ENCODE assay signal across 16 cellular contexts in the genomic region with DNA sequence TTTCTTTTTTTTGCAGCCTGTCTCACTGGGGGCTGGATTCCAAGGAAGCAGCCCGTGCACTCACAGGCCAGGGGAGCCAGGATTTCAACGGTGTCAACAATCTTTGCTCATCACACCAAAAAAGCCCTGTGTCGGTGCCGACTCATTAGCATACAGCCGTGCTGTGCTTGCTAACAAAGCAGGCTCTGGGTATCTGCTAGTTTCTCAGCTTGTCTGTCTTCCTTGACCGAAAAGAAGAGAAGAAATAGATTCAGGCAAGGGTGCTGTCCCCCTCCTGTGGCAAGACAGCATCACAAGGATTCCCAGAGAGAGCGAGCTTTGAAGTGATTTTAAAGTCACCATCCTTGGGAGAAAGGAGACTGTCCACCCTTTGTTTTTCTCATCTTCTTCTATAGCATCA.
DNase-seq lines count a peak whose midpoint lies in the region; ATAC-seq and TF ChIP-seq lines count a peak whose summit lies in the region.
"Had no signal": no experiment of that assay in that cellular context is flagged by ENCODE, and none has a peak within 500 bp of the region (broad histone marks: within the 10 kb centered on the region; RNA-seq: fewer than 3 reads in every experiment).

No MANE protein-coding gene starts in this region.

- H3K4me3 Mint-ChIP-seq in activated CD4-positive, alpha-beta memory T cell treated with anti-CD3 and anti-CD28 coated beads for 36 hours, result no peak overlapping the region
- H3K4me3 Mint-ChIP-seq in activated CD4-positive, alpha-beta T cell treated with anti-CD3 and anti-CD28 coated beads, Interleukin-2, amount 10 ng/mL, durations not matched to agents 7 days and 5 days, result no peak overlapping the region
- H3K4me3 Mint-ChIP-seq: B cell; natural killer cell treated with Interleukin-12 subunit alpha and Interleukin-12 subunit beta and Interleukin-15 and Interleukin-18, amount 100 ng/mL, for 72 hours had no signal

- H3K4me1 Mint-ChIP-seq in activated CD4-positive, alpha-beta memory T cell treated with anti-CD3 and anti-CD28 coated beads for 36 hours (ENCODE audit: low read depth), result peaks cover 3% of the 10 kb centered on the region
- H3K4me1 Mint-ChIP-seq in activated CD4-positive, alpha-beta T cell treated with anti-CD3 and anti-CD28 coated beads, Interleukin-2, amount 10 ng/mL, durations not matched to agents 7 days and 5 days, result peaks cover 10% of the 10 kb centered on the region

- H3K27ac Mint-ChIP-seq in activated CD4-positive, alpha-beta memory T cell treated with anti-CD3 and anti-CD28 coated beads for 36 hours, result no peak overlapping the region
- H3K27ac Mint-ChIP-seq in activated CD4-positive, alpha-beta T cell treated with anti-CD3 and anti-CD28 coated beads, Interleukin-2, amount 10 ng/mL, durations not matched to agents 7 days and 5 days, result no peak overlapping the region
- H3K27ac Mint-ChIP-seq: B cell; natural killer cell treated with Interleukin-12 subunit alpha and Interleukin-12 subunit beta and Interleukin-15 and Interleukin-18, amount 100 ng/mL, for 72 hours had no signal

- no peak overlapping the region for H3K27ac ChIP-seq in DND-41 (ENCODE audit: low read length)
- no peak overlapping the region for H3K27ac ChIP-seq in brain microvascular endothelial cell
- no peak overlapping the region for H3K27ac ChIP-seq in PC-9
- H3K27ac ChIP-seq: right atrium auricular region had no signal

- H3K36me3 ChIP-seq in DND-41 (ENCODE audit: insufficient read depth, low read length) (no peaks in the 10 kb centered on the region; the same call in 1 of the 2 replicates), brain microvascular endothelial cell (replicated peaks) (no peaks in the 10 kb centered on the region), PC-9 (ENCODE audit: low read depth) (no peaks in the 10 kb centered on the region)
- H3K36me3 ChIP-seq: right atrium auricular region had no signal

- no TSS peak for BruUV-seq in PC-9 (replicated peaks; lab: Mats Ljungman, UMichigan)

- intact Hi-C loops in activated CD4-positive, alpha-beta memory T cell treated with anti-CD3 and anti-CD28 coated beads for 36 hours (cut with micrococcal nuclease), result no loop called here
- intact Hi-C loops in PC-9 (cut with micrococcal nuclease; ENCODE audit: unreplicated experiment), result no loop called here

- no peak for DNase-seq in DND-41
- DNase-seq in NCI-H2171 treated with DMSO at 0.1 percent for 48 hours (lab: John Stamatoyannopoulos, UW), result peak; percentile 83
- DNase-seq in brain microvascular endothelial cell, result no peak
- DNase-seq in midbrain (lab: John Stamatoyannopoulos, UW), result peak; percentile 18
- DNase-seq in activated CD4-positive, alpha-beta memory T cell treated with anti-CD3 and anti-CD28 coated beads for 36 hours, result no peak
- no peak for DNase-seq in PC-9
- no peak for DNase-seq in activated CD4-positive, alpha-beta T cell treated with anti-CD3 and anti-CD28 coated beads, Interleukin-2, amount 10 ng/mL, durations not matched to agents 7 days and 5 days
- DNase-seq: activated effector memory CD4-positive, alpha-beta T cell treated with Interleukin-2 at 50 U/mL for 16 hours; DMS79 treated with DMSO at 0.1 percent for 48 hours; stimulated activated CD4-positive, alpha-beta T cell treated with anti-CD3 and anti-CD28 coated beads, Interleukin-2, amount 100 ng/mL, for 24 hours; SW 1271; trophoblast cell had no signal

- H3K9me3 ChIP-seq in DND-41 (ENCODE audit: insufficient read depth, low read length, severe bottlenecking) (no peaks in the 10 kb centered on the region), PC-9 (ENCODE audit: insufficient read depth, low read depth) (no peaks in the 10 kb centered on the region)
- H3K9me3 ChIP-seq: right atrium auricular region had no signal

- H4K20me1 ChIP-seq in DND-41 (ENCODE audit: insufficient read depth, low read length), result no peaks in the 10 kb centered on the region
- H4K20me1 ChIP-seq in PC-9 (ENCODE audit: insufficient read depth), result no peaks in the 10 kb centered on the region

- no peaks in the 10 kb centered on the region for H3K27me3 Mint-ChIP-seq in activated CD4-positive, alpha-beta memory T cell treated with anti-CD3 and anti-CD28 coated beads for 36 hours
- no peaks in the 10 kb centered on the region for H3K27me3 Mint-ChIP-seq in activated CD4-positive, alpha-beta T cell treated with anti-CD3 and anti-CD28 coated beads, Interleukin-2, amount 10 ng/mL, durations not matched to agents 7 days and 5 days
- H3K27me3 Mint-ChIP-seq: B cell; natural killer cell treated with Interleukin-12 subunit alpha and Interleukin-12 subunit beta and Interleukin-15 and Interleukin-18, amount 100 ng/mL, for 72 hours had no signal

- H3K4me1 ChIP-seq in DND-41 (ENCODE audit: insufficient read depth, low read length) (peaks cover 15% of the 10 kb centered on the region), PC-9 (replicated peaks; ENCODE audit: insufficient read depth) (no peaks in the 10 kb centered on the region)

- POLR2A ChIA-PET in activated CD4-positive, alpha-beta memory T cell treated with anti-CD3 and anti-CD28 coated beads for 36 hours (lab: Charles Lee), result no interaction called here
- POLR2A ChIA-PET in PC-9 (lab: Charles Lee; ENCODE audit: unreplicated experiment), result no interaction called here
- POLR2A ChIA-PET in activated CD4-positive, alpha-beta T cell treated with anti-CD3 and anti-CD28 coated beads, Interleukin-2, amount 10 ng/mL, durations not matched to agents 7 days and 5 days (lab: Charles Lee), result no interaction called here

- H3K9me2 ChIP-seq in PC-9 (ENCODE audit: insufficient read depth), result no peaks in the 10 kb centered on the region

- H3K9me3 Mint-ChIP-seq in activated CD4-positive, alpha-beta memory T cell treated with anti-CD3 and anti-CD28 coated beads for 36 hours, result no peaks in the 10 kb centered on the region
- no peaks in the 10 kb centered on the region for H3K9me3 Mint-ChIP-seq in activated CD4-positive, alpha-beta T cell treated with anti-CD3 and anti-CD28 coated beads, Interleukin-2, amount 10 ng/mL, durations not matched to agents 7 days and 5 days
- H3K9me3 Mint-ChIP-seq: natural killer cell treated with Interleukin-12 subunit alpha and Interleukin-12 subunit beta and Interleukin-15 and Interleukin-18, amount 100 ng/mL, for 72 hours had no signal

- H3K36me3 Mint-ChIP-seq in activated CD4-positive, alpha-beta memory T cell treated with anti-CD3 and anti-CD28 coated beads for 36 hours, result peaks cover 16% of the 10 kb centered on the region
- no peaks in the 10 kb centered on the region for H3K36me3 Mint-ChIP-seq in activated CD4-positive, alpha-beta T cell treated with anti-CD3 and anti-CD28 coated beads, Interleukin-2, amount 10 ng/mL, durations not matched to agents 7 days and 5 days (ENCODE audit: low read depth)
- H3K36me3 Mint-ChIP-seq: natural killer cell treated with Interleukin-12 subunit alpha and Interleukin-12 subunit beta and Interleukin-15 and Interleukin-18, amount 100 ng/mL, for 72 hours had no signal

- H3K4me3 ChIP-seq in DND-41 (ENCODE audit: low read depth in 1 of 2, low read length in 2 of 2), result no peak overlapping the region
- no peak overlapping the region for H3K4me3 ChIP-seq in brain microvascular endothelial cell (ENCODE audit: low read depth, low read length)
- no peak overlapping the region for H3K4me3 ChIP-seq in PC-9
- H3K4me3 ChIP-seq: right atrium auricular region had no signal

- TF ChIP-seq CTCF in DND-41 (IDR thresholded peaks at IDR 0.05; ENCODE audit: borderline replicate concordance, extremely low read depth, low read length, poor library complexity, severe bottlenecking) (peak; percentile 13), brain microvascular endothelial cell (IDR thresholded peaks at IDR 0.05; ENCODE audit: low read depth, low read length, missing control alignments) (peak; percentile 5), PC-9 (conservative IDR thresholded peaks at IDR 0.05) (no peak)

- H3K79me2 ChIP-seq in DND-41 (ENCODE audit: insufficient read depth, low read length) (no peaks in the 10 kb centered on the region), PC-9 (ENCODE audit: low read depth) (no peaks in the 10 kb centered on the region)

- no peak overlapping the region for H3K9ac ChIP-seq in DND-41 (ENCODE audit: low read depth, low read length)

- H3K4me2 ChIP-seq in DND-41 (ENCODE audit: insufficient read depth, low read length), result no peak overlapping the region
- H3K4me2 ChIP-seq in PC-9, result no peak overlapping the region

- H3F3A ChIP-seq in PC-9 (ENCODE audit: insufficient read depth, low read depth), result no peaks in the 10 kb centered on the region

- in situ Hi-C loops in brain microvascular endothelial cell (cut with HindIII; ENCODE audit: low pct_ligation_motif_present, low sequenced_read_pairs), result no loop called here

- H2AFZ ChIP-seq in DND-41 (ENCODE audit: low read depth, low read length) (no peak overlapping the region), PC-9 (no peak overlapping the region)

- CTCF ChIA-PET in activated CD4-positive, alpha-beta memory T cell treated with anti-CD3 and anti-CD28 coated beads for 36 hours (lab: Charles Lee), result no interaction called here
- CTCF ChIA-PET in PC-9 (lab: Charles Lee), result no interaction called here
- CTCF ChIA-PET in activated CD4-positive, alpha-beta T cell treated with anti-CD3 and anti-CD28 coated beads, Interleukin-2, amount 10 ng/mL, durations not matched to agents 7 days and 5 days (lab: Charles Lee), result interaction anchor here (1.5 kb wide), 1 partner anchor 8 kb away, joined by 4 read pairs; no protein-coding TSS in a partner anchor

- ATAC-seq in DND-41 (ENCODE audit: insufficient read depth, low read depth), result no peak
- no peak for ATAC-seq in HG02885 (IDR thresholded peaks at IDR 0.05; ENCODE audit: poor library complexity, unreplicated experiment)
- ATAC-seq: natural killer cell treated with Interleukin-12 subunit alpha and Interleukin-12 subunit beta and Interleukin-15 and Interleukin-18, amount 100 ng/mL, for 72 hours had no signal

- H3K27me3 ChIP-seq in DND-41 (ENCODE audit: insufficient read depth, low read length, poor library complexity) (no peaks in the 10 kb centered on the region), brain microvascular endothelial cell (replicated peaks) (no peaks in the 10 kb centered on the region), PC-9 (ENCODE audit: insufficient read depth, low read depth) (no peaks in the 10 kb centered on the region)
- H3K27me3 ChIP-seq: right atrium auricular region had no signal

Comparison
In these comparisons a context has a peak if more than half of its experiments do, and no peak if none do; other contexts are left out.
1. DNase-seq: peak in NCI-H2171 treated with DMSO at 0.1 percent for 48 hours (single experiment) and midbrain (single experiment); none in DND-41 (single experiment), brain microvascular endothelial cell (single experiment), activated CD4-positive, alpha-beta memory T cell treated with anti-CD3 and anti-CD28 coated beads for 36 hours (single experiment), PC-9 (0 of 2) and activated CD4-positive, alpha-beta T cell treated with anti-CD3 and anti-CD28 coated beads, Interleukin-2, amount 10 ng/mL, durations not matched to agents 7 days and 5 days (single experiment).